1 cellular context compared by ENCODE assay signal in the genomic region with DNA sequence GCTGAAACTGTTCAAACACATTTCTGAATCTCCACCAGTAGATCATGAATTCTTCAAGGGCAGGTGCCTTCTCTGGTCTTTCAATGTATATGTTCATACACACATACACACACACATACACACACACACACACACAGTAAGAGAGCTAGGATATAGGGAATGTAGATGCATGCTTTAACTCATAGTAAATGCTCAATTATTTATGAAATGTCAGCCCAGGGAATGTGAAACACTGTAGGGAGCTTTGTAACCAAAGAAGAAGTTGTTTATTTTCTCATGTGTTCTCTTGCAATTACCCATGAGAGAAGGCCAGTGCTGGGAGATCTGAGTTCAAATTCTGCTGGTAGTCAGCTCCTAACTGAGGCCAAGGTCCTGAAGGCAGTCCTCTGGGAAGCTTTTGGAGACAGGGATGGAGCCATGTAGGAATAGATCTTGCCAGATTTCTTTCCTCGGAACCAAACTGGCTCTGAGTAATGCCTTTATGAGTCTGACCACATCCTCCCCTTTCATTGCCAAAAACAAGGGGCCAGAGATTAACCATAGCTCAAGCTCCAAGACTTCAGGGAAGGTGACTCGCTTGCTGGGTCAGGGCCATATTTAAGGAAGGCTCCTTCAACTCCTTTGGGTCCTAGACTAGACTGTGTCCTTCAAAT.
TF ChIP-seq lines count a peak whose summit lies in the region.

No MANE protein-coding gene starts in this region.

TF ChIP-seq in IMR-90, 13 proteins besides CTCF, POLR2A, EP300 and RAD21 (continued from another document):
- TF ChIP-seq CEBPB (IDR thresholded peaks at IDR 0.05; ENCODE audit: low read depth, low read length) (no peak), NFE2L2 (IDR thresholded peaks at IDR 0.05; ENCODE audit: low read depth, low read length) (no peak)
